In the genomic region with DNA sequence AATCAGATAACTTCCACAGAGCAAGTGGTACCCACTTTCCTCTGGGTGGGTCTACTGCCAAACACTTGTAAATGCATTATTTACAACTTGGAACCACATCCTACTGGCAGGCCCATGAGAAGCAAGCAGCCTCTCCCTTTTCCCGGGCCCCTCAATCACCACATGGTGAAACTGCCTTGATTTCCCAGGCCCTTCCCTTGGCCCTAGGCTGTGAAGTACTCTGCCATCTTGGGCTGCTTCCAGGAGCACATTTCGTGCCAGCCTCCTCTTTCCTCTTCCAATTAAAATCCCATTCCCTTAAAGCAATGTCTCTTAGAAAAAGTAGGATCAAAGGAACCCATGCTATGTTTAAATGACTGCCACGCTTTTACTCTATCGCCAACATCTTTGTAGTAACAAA, we compare ENCODE assay signal across 29 cellular contexts.
"Had no signal": no experiment of that assay in that cellular context is flagged by ENCODE, and none has a peak within 500 bp of the region (broad histone marks: within the 10 kb centered on the region; RNA-seq: fewer than 3 reads in every experiment).

No MANE protein-coding gene starts in this region.

- H3K4me1 Mint-ChIP-seq: activated B cell treated with CpG ODN at 0.5 μM for 24 hours; activated T-helper 17 cell treated with anti-CD3 and anti-CD28 coated beads, Interleukin-2, amount 50 U/mL, for 72 hours; brain; T-helper 17 cell had no signal

- H3K27ac Mint-ChIP-seq: activated B cell treated with CpG ODN at 0.5 μM for 24 hours; activated CD8-positive, alpha-beta T cell treated with anti-CD3 and anti-CD28 coated beads for 36 hours; activated naive CD8-positive, alpha-beta T cell; activated T-helper 17 cell treated with anti-CD3 and anti-CD28 coated beads, Interleukin-2, amount 50 U/mL, for 72 hours; T-helper 17 cell; T-helper 2 cell treated with Interferon-gamma antibody and Interleukin-4, amounts not matched to agents 5 μg/mL and 100 μg/mL, for 36 hours had no signal

- ATAC-seq: activated CD4-positive, CD25-positive, alpha-beta regulatory T cell treated with anti-CD3 and anti-CD28 coated beads, Interleukin-2, amount 50 U/mL, for 24 hours; activated CD8-positive, alpha-beta T cell treated with anti-CD3 and anti-CD28 coated beads for 36 hours; activated T-cell treated with anti-CD3 and anti-CD28 coated beads, Interleukin-2, amount 50 U/mL, for 4 hours; activated T-helper 17 cell treated with anti-CD3 and anti-CD28 coated beads, Interleukin-2, amount 50 U/mL, for 72 hours; T-helper 17 cell had no signal

- H3K27ac ChIP-seq: breast epithelium, cardiac muscle cell, colonic mucosa, epithelial cell of prostate, WERI-Rb-1 had no signal

- H3K27me3 ChIP-seq: cardiac muscle cell, colonic mucosa had no signal

- H3K4me3 Mint-ChIP-seq: activated B cell treated with CpG ODN at 0.5 μM for 24 hours; activated CD8-positive, alpha-beta T cell treated with anti-CD3 and anti-CD28 coated beads for 36 hours; activated naive CD8-positive, alpha-beta T cell; activated T-cell treated with anti-CD3 and anti-CD28 coated beads, Interleukin-2, amount 50 U/mL, for 4 hours; activated T-helper 17 cell treated with anti-CD3 and anti-CD28 coated beads, Interleukin-2, amount 50 U/mL, for 72 hours; T-helper 17 cell; T-helper 2 cell treated with Interferon-gamma antibody and Interleukin-4, amounts not matched to agents 5 μg/mL and 100 μg/mL, for 36 hours had no signal

- H3K36me3 Mint-ChIP-seq: activated naive CD8-positive, alpha-beta T cell; brain had no signal

- H3K9me3 Mint-ChIP-seq: activated B cell treated with CpG ODN at 0.5 μM for 24 hours; activated CD8-positive, alpha-beta T cell treated with anti-CD3 and anti-CD28 coated beads for 36 hours; activated T-cell treated with anti-CD3 and anti-CD28 coated beads, Interleukin-2, amount 50 U/mL, for 4 hours; activated T-helper 17 cell treated with anti-CD3 and anti-CD28 coated beads, Interleukin-2, amount 50 U/mL, for 72 hours; T-helper 2 cell treated with Interferon-gamma antibody and Interleukin-4, amounts not matched to agents 5 μg/mL and 100 μg/mL, for 36 hours had no signal

- H3K4me3 ChIP-seq: breast epithelium, cardiac muscle cell, colonic mucosa had no signal

- H3K4me1 ChIP-seq: breast epithelium, colonic mucosa had no signal

- H3K36me3 ChIP-seq: breast epithelium, cardiac muscle cell, colonic mucosa, WERI-Rb-1 had no signal

- H3K9me3 ChIP-seq: breast epithelium, colonic mucosa had no signal

- DNase-seq: activated B cell treated with CpG ODN at 0.5 μM for 24 hours; activated CD4-positive, alpha-beta T cell treated with anti-CD3 and anti-CD28 coated beads for 48 hours; activated CD4-positive, alpha-beta T cell treated with anti-CD3 and anti-CD28 coated beads, Interleukin-2, amount 50 U/mL, for 1 hour; activated CD4-positive, alpha-beta T cell treated with anti-CD3 and anti-CD28 coated beads, Interleukin-2, amount 50 U/mL, for 48 hours; activated CD8-positive, alpha-beta memory T cell treated with anti-CD3 and anti-CD28 coated beads for 24 hours; activated CD8-positive, alpha-beta T cell treated with anti-CD3 and anti-CD28 coated beads for 36 hours; activated effector memory CD4-positive, alpha-beta T cell treated with Interleukin-2 at 50 U/mL for 16 hours; activated gamma-delta T cell treated with Interleukin-2 at 50 U/mL for 16 hours; activated naive CD4-positive, alpha-beta T cell treated with anti-CD3 and anti-CD28 coated beads, Interleukin-2, amount 50 U/mL, for 16 hours; activated naive CD4-positive, alpha-beta T cell treated with Interleukin-2 at 50 U/mL for 16 hours; activated T-cell treated with anti-CD3 and anti-CD28 coated beads, Interleukin-2, amount 50 U/mL, for 4 hours; amniotic stem cell; central memory CD4-positive, alpha-beta T cell; cerebellar nuclear complex; colonic mucosa; effector CD8-positive, alpha-beta T cell; foreskin fibroblast; T-helper 1 cell; T-helper 17 cell; T1000; WERI-Rb-1 had no signal
